In the genomic region with DNA sequence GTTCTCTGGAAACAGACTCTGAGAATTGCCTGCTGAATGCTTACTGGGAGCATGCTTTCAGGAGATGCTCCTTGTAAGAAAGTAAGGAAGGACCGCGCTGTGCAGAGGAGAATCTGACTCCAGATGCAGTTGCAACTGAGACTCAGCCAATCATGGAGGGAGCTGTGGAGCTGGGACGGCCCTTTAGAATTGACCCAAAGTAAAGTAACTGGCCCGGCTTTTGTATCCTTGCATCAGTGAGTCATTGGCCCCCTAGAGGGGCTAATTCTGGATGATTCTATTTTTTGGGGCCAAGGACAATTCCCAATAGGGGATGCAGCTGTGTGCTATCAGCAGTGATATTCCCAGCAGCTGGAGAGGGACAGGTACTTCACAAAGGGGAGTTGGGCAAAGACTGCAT, we compare ENCODE assay signal across 17 cellular contexts.
"Had no signal": no experiment of that assay in that cellular context is flagged by ENCODE, and none has a peak within 500 bp of the region (broad histone marks: within the 10 kb centered on the region; RNA-seq: fewer than 3 reads in every experiment).

No MANE protein-coding gene starts in this region.

- H3K27ac ChIP-seq: esophagus muscularis mucosa, gastrocnemius medialis, heart right ventricle, parathyroid adenoma, prostate gland, right lobe of liver, suprapubic skin, thyroid gland had no signal

- H3K4me1 ChIP-seq: esophagus muscularis mucosa, gastrocnemius medialis, parathyroid adenoma, prostate gland, suprapubic skin, thyroid gland had no signal

- H3K4me3 Mint-ChIP-seq: mesothelial cell of epicardium; natural killer cell; stimulated activated effector memory CD8-positive, alpha-beta T cell treated with anti-CD3 and anti-CD28 coated beads, Interleukin-12 subunit alpha, Interleukin-12 subunit beta, amount 100 ng/mL, for 72 hours; type B pancreatic cell had no signal

- H3K36me3 ChIP-seq: esophagus muscularis mucosa, gastrocnemius medialis, heart right ventricle, prostate gland, right lobe of liver, suprapubic skin, thyroid gland had no signal

- H3K27ac Mint-ChIP-seq: mesothelial cell of epicardium; natural killer cell; stimulated activated effector memory CD8-positive, alpha-beta T cell treated with anti-CD3 and anti-CD28 coated beads, Interleukin-12 subunit alpha, Interleukin-12 subunit beta, amount 100 ng/mL, for 72 hours; type B pancreatic cell had no signal

- H3K9me3 ChIP-seq: esophagus muscularis mucosa, gastrocnemius medialis, heart right ventricle, prostate gland, right lobe of liver, suprapubic skin, thyroid gland had no signal

- H3K27me3 ChIP-seq: esophagus muscularis mucosa, gastrocnemius medialis, heart right ventricle, right lobe of liver, suprapubic skin, thyroid gland had no signal

- ATAC-seq: gastrocnemius medialis; natural killer cell; right lobe of liver; stimulated activated effector memory CD8-positive, alpha-beta T cell treated with anti-CD3 and anti-CD28 coated beads, Interleukin-12 subunit alpha, Interleukin-12 subunit beta, amount 100 ng/mL, for 72 hours; stimulated activated naive CD8-positive, alpha-beta T cell treated with anti-CD3 and anti-CD28 coated beads, Interleukin-15, Interleukin-2, amounts not matched to agents 100 U/mL and 50 U/mL, for 24 hours had no signal

- H3K36me3 Mint-ChIP-seq: mesothelial cell of epicardium; natural killer cell; stimulated activated effector memory CD8-positive, alpha-beta T cell treated with anti-CD3 and anti-CD28 coated beads, Interleukin-12 subunit alpha, Interleukin-12 subunit beta, amount 100 ng/mL, for 72 hours; type B pancreatic cell had no signal

- H3K9me3 Mint-ChIP-seq: mesothelial cell of epicardium; natural killer cell; stimulated activated effector memory CD8-positive, alpha-beta T cell treated with anti-CD3 and anti-CD28 coated beads, Interleukin-12 subunit alpha, Interleukin-12 subunit beta, amount 100 ng/mL, for 72 hours; type B pancreatic cell had no signal

- H3K4me3 ChIP-seq: esophagus muscularis mucosa, gastrocnemius medialis, heart right ventricle, prostate gland, right lobe of liver, suprapubic skin, thyroid gland had no signal

- H3K4me1 Mint-ChIP-seq: mesothelial cell of epicardium had no signal

- DNase-seq: effector memory CD4-positive, alpha-beta T cell; gastrocnemius medialis; heart right ventricle; kidney glomerular epithelial cell; natural killer cell; right lobe of liver; stimulated activated CD4-positive, alpha-beta T cell treated with anti-CD3 and anti-CD28 coated beads, Interleukin-4, amount 100 ng/mL, for 1 hour; stimulated activated CD8-positive, alpha-beta memory T cell treated with anti-CD3 and anti-CD28 coated beads, Interleukin-4, amount 100 ng/mL, for 48 hours; stimulated activated naive CD8-positive, alpha-beta T cell treated with anti-CD3 and anti-CD28 coated beads, Interleukin-15, Interleukin-2, amounts not matched to agents 100 U/mL and 50 U/mL, for 24 hours; thyroid gland had no signal

- H3K27me3 Mint-ChIP-seq: type B pancreatic cell had no signal
